ENCODE assay signal across 8 cellular contexts in genomic region chr4:123661080-123661737, GRCh38.
DNase-seq lines count a peak whose midpoint lies in the region; ATAC-seq, FAIRE-seq and TF ChIP-seq lines count a peak whose summit lies in the region.

No MANE protein-coding gene starts in this region.

- peak; percentile 71 for TF ChIP-seq RAD21 in Ishikawa (IDR thresholded peaks at IDR 0.05; ENCODE audit: low read depth)

- H2BK5ac ChIP-seq in mesenchymal stem cell (ENCODE audit: low read depth, low read length, poor library complexity, severe bottlenecking) = no peak overlapping the region

- H3K4me3 ChIP-seq in bronchial epithelial cell (ENCODE audit: low read depth, low read length) (no peak overlapping the region), mesenchymal stem cell (ENCODE audit: insufficient read depth in 1 of 2, low read depth in 1 of 2, low read length in 2 of 2) (no peak overlapping the region)

- FAIRE-seq in bronchial epithelial cell (lab: Jason Lieb, UNC) = no peak

- no peak overlapping the region for H3K4ac ChIP-seq in mesenchymal stem cell (ENCODE audit: low read depth in 1 of 2, low read length in 2 of 2)

- peaks cover 4 to 6% (median 5%) of the 10 kb centered on the region in 3 donors for H3K27me3 Mint-ChIP-seq in CD14-positive monocyte (ENCODE audit: low read depth in 3 of 3)

- no peak overlapping the region for H2AK5ac ChIP-seq in mesenchymal stem cell (ENCODE audit: low read length, severe bottlenecking)

- H3K27ac Mint-ChIP-seq in CD14-positive monocyte = no peak overlapping the region

- TF ChIP-seq CTCF in CD14-positive monocyte (IDR thresholded peaks at IDR 0.05) = peak; percentile 67
- peak; percentile 39 for TF ChIP-seq CTCF in bronchial epithelial cell (IDR thresholded peaks at IDR 0.05; ENCODE audit: insufficient read depth, low read length, severe bottlenecking)

- no peak overlapping the region for H2BK120ac ChIP-seq in mesenchymal stem cell (ENCODE audit: low read depth, low read length)

- peaks cover 5% of the 10 kb centered on the region for H3K9me3 ChIP-seq in mesenchymal stem cell (ENCODE audit: control insufficient read depth, low read length)

- H4K91ac ChIP-seq in mesenchymal stem cell (ENCODE audit: low read length) = no peak overlapping the region

- H3K9me3 Mint-ChIP-seq in CD14-positive monocyte = peaks cover 0 to 7% (median 0%) of the 10 kb centered on the region in 7 donors

- no peaks in the 10 kb centered on the region for H3K36me3 Mint-ChIP-seq in CD14-positive monocyte

- H3K4me3 Mint-ChIP-seq in CD14-positive monocyte = no peak overlapping the region

- no peak overlapping the region for H2BK12ac ChIP-seq in mesenchymal stem cell (ENCODE audit: low read length in 2 of 2)

- H4K8ac ChIP-seq in mesenchymal stem cell (ENCODE audit: low read length) = no peak overlapping the region

- H3K27me3 ChIP-seq in bronchial epithelial cell (ENCODE audit: control insufficient read depth, insufficient read depth, low read length) (no peaks in the 10 kb centered on the region), mesenchymal stem cell (ENCODE audit: control insufficient read depth in 1 of 2, insufficient read depth in 1 of 2, low read length in 2 of 2) (no peaks in the 10 kb centered on the region)

- intact Hi-C loops in CD14-positive monocyte (cut with micrococcal nuclease) = loop anchor here (5.0 to 10.0 kb wide), 3 partner anchors 96 to 556 kb away; partner anchors contain the start of gene SPRY1 (in 1 of the 2)

- H3K18ac ChIP-seq in mesenchymal stem cell (ENCODE audit: low read depth in 1 of 2, low read length in 2 of 2) = no peak overlapping the region

- H3K36me3 ChIP-seq in bronchial epithelial cell (ENCODE audit: control insufficient read depth, insufficient read depth, low read length) (no peaks in the 10 kb centered on the region), mesenchymal stem cell (ENCODE audit: control insufficient read depth in 1 of 2, insufficient read depth in 2 of 2, low read depth in 1 of 2, low read length in 2 of 2) (no peaks in the 10 kb centered on the region)

- no peak overlapping the region for H2BK15ac ChIP-seq in mesenchymal stem cell (ENCODE audit: low read depth, poor library complexity, severe bottlenecking)

- H3K27ac ChIP-seq in mesenchymal stem cell (ENCODE audit: low read length, poor library complexity, severe bottlenecking) = no peak overlapping the region

- no peak overlapping the region for H3K9ac ChIP-seq in mesenchymal stem cell (ENCODE audit: low read length)

- H3K4me1 Mint-ChIP-seq in CD14-positive monocyte = peaks cover 3% of the 10 kb centered on the region

- H3K4me2 ChIP-seq in mesenchymal stem cell (ENCODE audit: low read length, poor library complexity, severe bottlenecking) = no peak overlapping the region

- H3K14ac ChIP-seq in mesenchymal stem cell (ENCODE audit: low read length in 2 of 2) = no peak overlapping the region

- no peak for TF ChIP-seq EP300 in Ishikawa (IDR thresholded peaks at IDR 0.05; ENCODE audit: borderline replicate concordance)

- no peaks in the 10 kb centered on the region for H3K4me1 ChIP-seq in mesenchymal stem cell (ENCODE audit: control insufficient read depth, insufficient read depth, low read depth, low read length)

- no peak overlapping the region for H3K23ac ChIP-seq in mesenchymal stem cell (ENCODE audit: low read length in 2 of 2)

- DNase-seq in CD14-positive monocyte (ENCODE audit: low spot score) (no peak), bronchial epithelial cell (ENCODE audit: low read depth) (peak; percentile 44), mesenchymal stem cell (peak; percentile 42), DMS79 (lab: John Stamatoyannopoulos, UW) (no peak), SKM-1 (lab: John Stamatoyannopoulos, UW; ENCODE audit: unreplicated experiment) (no peak)
- no peak for DNase-seq in stimulated activated CD4-positive, alpha-beta T cell treated with anti-CD3 and anti-CD28 coated beads, Interleukin-2, amount 100 ng/mL, for 24 hours

- H2AFZ ChIP-seq in mesenchymal stem cell (ENCODE audit: low read depth, low read length) = no peak overlapping the region

- no peak for TF ChIP-seq POLR2A in GM18505 (IDR thresholded peaks at IDR 0.05; ENCODE audit: borderline replicate concordance, extremely low read depth, insufficient read depth, insufficient read length)

- no peaks in the 10 kb centered on the region for H3K79me1 ChIP-seq in mesenchymal stem cell (replicated peaks; ENCODE audit: low read length, poor library complexity, severe bottlenecking)

- no peak for ATAC-seq in GM18505 (IDR thresholded peaks at IDR 0.05; ENCODE audit: unreplicated experiment)

TF ChIP-seq in Ishikawa, 13 proteins besides CTCF, POLR2A, EP300 and RAD21:
- TF ChIP-seq EGR1 (IDR thresholded peaks at IDR 0.05) (no peak), ZBTB7A (IDR thresholded peaks at IDR 0.05; ENCODE audit: low read depth) (no peak), TAF1 (IDR thresholded peaks at IDR 0.05; ENCODE audit: low read depth) (no peak), CREB1 (IDR thresholded peaks at IDR 0.05; ENCODE audit: low read depth) (no peak)

Comparison
In these comparisons a context has a peak if more than half of its experiments do, and no peak if none do; other contexts are left out.
1. DNase-seq: peak in bronchial epithelial cell (single experiment) and mesenchymal stem cell (single experiment); none in CD14-positive monocyte (single experiment), stimulated activated CD4-positive, alpha-beta T cell treated with anti-CD3 and anti-CD28 coated beads, Interleukin-2, amount 100 ng/mL, for 24 hours (0 of 2), DMS79 (single experiment) and SKM-1 (single experiment).